In the genomic region with DNA sequence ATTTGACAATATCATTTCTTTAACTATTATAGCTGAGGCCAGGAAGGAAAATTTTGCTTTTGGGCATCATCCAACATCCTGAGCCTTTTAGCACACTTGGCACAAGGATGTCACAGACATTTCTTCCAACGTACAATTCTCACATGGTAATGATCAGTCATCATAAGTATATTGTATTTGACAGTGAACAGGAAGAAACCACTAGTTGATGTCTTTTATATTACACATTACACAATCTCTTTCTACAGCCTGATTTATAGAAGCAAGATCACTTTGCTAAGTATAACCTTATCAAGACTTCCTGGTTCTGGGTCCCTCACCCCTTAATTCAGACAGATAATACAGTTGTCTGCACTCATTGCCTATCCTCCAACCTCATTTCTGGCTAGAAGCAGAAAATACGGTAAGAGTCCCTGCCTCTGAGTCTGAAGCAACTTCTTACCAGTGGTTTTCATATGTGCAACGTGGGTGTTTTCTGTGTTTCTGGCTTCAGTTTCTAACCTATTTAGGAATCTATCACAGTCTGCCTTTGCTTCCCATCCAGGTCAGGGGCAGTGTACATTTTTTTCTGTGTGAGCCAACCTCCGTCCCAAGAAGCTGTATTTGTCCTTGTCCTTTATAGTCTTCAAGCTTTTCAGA, we compare ENCODE assay signal across 25 cellular contexts.
DNase-seq lines count a peak whose midpoint lies in the region; ATAC-seq and TF ChIP-seq lines count a peak whose summit lies in the region.
"Had no signal": no experiment of that assay in that cellular context is flagged by ENCODE, and none has a peak within 500 bp of the region (broad histone marks: within the 10 kb centered on the region; RNA-seq: fewer than 3 reads in every experiment).

No MANE protein-coding gene starts in this region.

- intact Hi-C loops in left ventricle myocardium inferior (cut with micrococcal nuclease) = no loop called here
- intact Hi-C loops in left cardiac atrium (cut with DNase I) = no loop called here

- ATAC-seq in left cardiac atrium = no peak
- peak; percentile 31 for ATAC-seq in gastroesophageal sphincter
- ATAC-seq: A549 had no signal

- H3K4me3 ChIP-seq in left ventricle myocardium inferior (no peak overlapping the region), adipocyte (ENCODE audit: low read length) (peak overlapping the region; percentile 28), gastroesophageal sphincter (no peak overlapping the region)
- H3K4me3 ChIP-seq: A549; BLaER1 treated with 17β-estradiol and CSF1 and Interleukin-3, amounts not matched to agents 10 nM and 100 nM; cardiac muscle cell; spleen; tibial nerve had no signal

- no peak for TF ChIP-seq POLR2A in gastroesophageal sphincter (IDR thresholded peaks at IDR 0.05)

- no peak for DNase-seq in left ventricle myocardium inferior
- no peak for DNase-seq in left cardiac atrium
- peak; percentile 51 for DNase-seq in adipocyte (ENCODE audit: low read depth)
- DNase-seq in T-helper 1 cell = no peak
- no peak for DNase-seq in anterior cingulate cortex (lab: John Stamatoyannopoulos, UW)
- no peak for DNase-seq in stimulated activated naive CD4-positive, alpha-beta T cell (lab: John Stamatoyannopoulos, UW)
- DNase-seq in HUDEP-2 (lab: John Stamatoyannopoulos, UW; ENCODE audit: unreplicated experiment in 76 of 76) = no peak
- DNase-seq: activated CD4-positive, alpha-beta memory T cell treated with anti-CD3 and anti-CD28 coated beads, Interleukin-2, amount 10 ng/mL, durations not matched to agents 7 days and 5 days; activated gamma-delta T cell; foreskin melanocyte; H7; naive B cell; NCI-H1417; NCI-H2107; NCI-H510A; NK-92 treated with Interleukin-12 subunit alpha and Interleukin-12 subunit beta, amount 100 ng/mL, for 24 hours; occipital lobe; spleen; stimulated activated CD4-positive, alpha-beta T cell treated with anti-CD3 and anti-CD28 coated beads, Interleukin-4, amount 100 ng/mL, for 24 hours; T-helper 9 cell had no signal

- TF ChIP-seq CTCF in left ventricle myocardium inferior (IDR thresholded peaks at IDR 0.05; ENCODE audit: borderline replicate concordance) (no peak), gastroesophageal sphincter (IDR thresholded peaks at IDR 0.05) (no peak)

- peaks cover 29% of the 10 kb centered on the region for H3K36me3 ChIP-seq in left ventricle myocardium inferior
- peaks cover 24% of the 10 kb centered on the region for H3K36me3 ChIP-seq in adipocyte (ENCODE audit: control insufficient read depth, insufficient read depth, low read length, severe bottlenecking)
- peaks cover 0 to 23% of the 10 kb centered on the region in 2 donors for H3K36me3 ChIP-seq in gastroesophageal sphincter

- H3K27ac ChIP-seq in left ventricle myocardium inferior (replicated peaks) (peak overlapping the region; percentile 6), gastroesophageal sphincter (peak overlapping the region in 1 of 4 donors; percentile 11)
- H3K27ac ChIP-seq: A549; BLaER1 treated with 17β-estradiol and CSF1 and Interleukin-3, amounts not matched to agents 10 nM and 100 nM; cardiac muscle cell; tibial nerve had no signal

- WGBS in gastroesophageal sphincter (ENCODE audit: low coverage in 1 of 2), 2 donors = 47 to 50% methylated on average over 4 of the region's 4 CpGs

- no peak overlapping the region for H3K9ac ChIP-seq in adipocyte (ENCODE audit: low read length)
- H3K9ac ChIP-seq: BLaER1 treated with 17β-estradiol and CSF1 and Interleukin-3, amounts not matched to agents 10 nM and 100 nM had no signal

- no peaks in the 10 kb centered on the region for H3K9me3 ChIP-seq in left ventricle myocardium inferior (replicated peaks)
- H3K9me3 ChIP-seq in adipocyte (ENCODE audit: control insufficient read depth, low read length) = no peaks in the 10 kb centered on the region
- H3K9me3 ChIP-seq in gastroesophageal sphincter = no peaks in the 10 kb centered on the region
- H3K9me3 ChIP-seq: A549; BLaER1 treated with 17β-estradiol and CSF1 and Interleukin-3, amounts not matched to agents 10 nM and 100 nM; spleen; tibial nerve had no signal

- no peak for TF ChIP-seq EP300 in gastroesophageal sphincter (IDR thresholded peaks at IDR 0.05)

- H3K27me3 ChIP-seq in left ventricle myocardium inferior (ENCODE audit: low read depth) (no peaks in the 10 kb centered on the region), adipocyte (replicated peaks; ENCODE audit: control insufficient read depth, insufficient read depth, low read length) (no peaks in the 10 kb centered on the region), gastroesophageal sphincter (no peaks in the 10 kb centered on the region)
- H3K27me3 ChIP-seq: BLaER1 treated with 17β-estradiol and CSF1 and Interleukin-3, amounts not matched to agents 10 nM and 100 nM; cardiac muscle cell; spleen; tibial nerve had no signal

- H3K4me1 ChIP-seq in left ventricle myocardium inferior = peaks cover 45% of the 10 kb centered on the region
- H3K4me1 ChIP-seq in adipocyte (ENCODE audit: control insufficient read depth, insufficient read depth, low read length) = peaks cover 32% of the 10 kb centered on the region
- H3K4me1 ChIP-seq in gastroesophageal sphincter = peaks cover 2 to 35% (median 5%) of the 10 kb centered on the region in 3 donors
- H3K4me1 ChIP-seq: BLaER1 treated with 17β-estradiol and CSF1 and Interleukin-3, amounts not matched to agents 10 nM and 100 nM; tibial nerve had no signal
